Comparison of ENCODE assay signal across 9 cellular contexts in genomic region chr5:138468133-138468965, GRCh38. TPM values are rescaled to one million over a fixed set of nuclear protein-coding genes. Genes with fewer than 3 reads are reported as not detected.
A peak's percentile ranks its signal among the peaks of the same experiment; 100 is the strongest.
DNase-seq lines count a peak whose midpoint lies in the region; ATAC-seq and TF ChIP-seq lines count a peak whose summit lies in the region.
"Had no signal": no experiment of that assay in that cellular context is flagged by ENCODE, and none has a peak within 500 bp of the region (broad histone marks: within the 10 kb centered on the region; RNA-seq: fewer than 3 reads in every experiment).

No MANE protein-coding gene starts in this region.

- CTCF ChIA-PET in CD4-positive, alpha-beta memory T cell (lab: Charles Lee; ENCODE audit: partially characterized antibody): interaction anchor here (0.8 to 0.9 kb wide), 2 partner anchors 18 to 32 kb away, joined by 4 to 5 read pairs; no protein-coding TSS in a partner anchor

- no peak overlapping the region for H3K27ac ChIP-seq in CD4-positive, alpha-beta memory T cell (ENCODE audit: low read depth, low read length)

- peak overlapping the region in 3 of 7 donors; percentile 27 to 89 (median 75) for H3K27ac Mint-ChIP-seq in CD4-positive, alpha-beta memory T cell
- H3K27ac Mint-ChIP-seq in central memory CD8-positive, alpha-beta T cell (ENCODE audit: low read depth): no peak overlapping the region
- peak overlapping the region; percentile 78 for H3K27ac Mint-ChIP-seq in neural crest cell (ENCODE audit: unreplicated experiment)

- ATAC-seq in central memory CD8-positive, alpha-beta T cell (replicated peaks; ENCODE audit: extremely low read depth, poor library complexity, severe bottlenecking): no peak
- ATAC-seq in HG03045 (IDR thresholded peaks at IDR 0.05; ENCODE audit: unreplicated experiment): no peak

- H3K9me3 ChIP-seq in CD4-positive, alpha-beta memory T cell (ENCODE audit: control insufficient read depth in 1 of 2, low read length in 2 of 2): no peaks in the 10 kb centered on the region

- intact Hi-C loops in CD4-positive, alpha-beta memory T cell (cut with micrococcal nuclease): no loop called here
- intact Hi-C loops in posterior vena cava (cut with DNase I): no loop called here

- peak overlapping the region; percentile 4 to 92 (median 42) for H3K4me3 Mint-ChIP-seq in CD4-positive, alpha-beta memory T cell
- H3K4me3 Mint-ChIP-seq in central memory CD8-positive, alpha-beta T cell: peak overlapping the region; percentile 83
- peak overlapping the region; percentile 90 for H3K4me3 Mint-ChIP-seq in neural crest cell

- H3K36me3 ChIP-seq in CD4-positive, alpha-beta memory T cell (ENCODE audit: insufficient read depth, low read length): no peaks in the 10 kb centered on the region

- peaks cover 3 to 10% of the 10 kb centered on the region in 2 donors for H3K36me3 Mint-ChIP-seq in CD4-positive, alpha-beta memory T cell
- peaks cover 15% of the 10 kb centered on the region for H3K36me3 Mint-ChIP-seq in central memory CD8-positive, alpha-beta T cell (ENCODE audit: insufficient read depth)
- peaks cover 20% of the 10 kb centered on the region for H3K36me3 Mint-ChIP-seq in neural crest cell (ENCODE audit: low read depth)

- H3K4me1 ChIP-seq in CD4-positive, alpha-beta memory T cell (ENCODE audit: insufficient read depth, low read length): peaks cover 27% of the 10 kb centered on the region

- DNase-seq in CD4-positive, alpha-beta memory T cell: no peak
- peak; percentile 67 for DNase-seq in MV-4-11 (lab: John Stamatoyannopoulos, UW)
- no peak for DNase-seq in central memory CD8-positive, alpha-beta T cell (ENCODE audit: low spot score in 2 of 2)
- DNase-seq in neural crest cell (ENCODE audit: low read depth, low spot score): no peak
- no peak for DNase-seq in posterior vena cava (ENCODE audit: low spot score)
- no peak for DNase-seq in HuH-7.5 (ENCODE audit: low spot score)
- no peak for DNase-seq in cerebellar nuclear complex (lab: John Stamatoyannopoulos, UW)

- peaks cover 0 to 4% (median 0%) of the 10 kb centered on the region in 8 donors for H3K9me3 Mint-ChIP-seq in CD4-positive, alpha-beta memory T cell
- H3K9me3 Mint-ChIP-seq in central memory CD8-positive, alpha-beta T cell: no peaks in the 10 kb centered on the region
- no peaks in the 10 kb centered on the region for H3K9me3 Mint-ChIP-seq in neural crest cell

- peaks cover 13 to 34% (median 23%) of the 10 kb centered on the region in 4 donors for H3K4me1 Mint-ChIP-seq in CD4-positive, alpha-beta memory T cell
- H3K4me1 Mint-ChIP-seq in central memory CD8-positive, alpha-beta T cell: peaks cover 23% of the 10 kb centered on the region
- H3K4me1 Mint-ChIP-seq in neural crest cell: peaks cover 31% of the 10 kb centered on the region

- H3K27me3 Mint-ChIP-seq in CD4-positive, alpha-beta memory T cell: no peaks in the 10 kb centered on the region
- no peaks in the 10 kb centered on the region for H3K27me3 Mint-ChIP-seq in central memory CD8-positive, alpha-beta T cell
- H3K27me3 Mint-ChIP-seq in neural crest cell (ENCODE audit: low read depth): peaks cover 14% of the 10 kb centered on the region

- no peak overlapping the region for H3K4me3 ChIP-seq in CD4-positive, alpha-beta memory T cell (ENCODE audit: low read length in 2 of 2)

- no peak for TF ChIP-seq CTCF in neural crest cell (conservative IDR thresholded peaks at IDR 0.05)

- H3K27me3 ChIP-seq in CD4-positive, alpha-beta memory T cell (ENCODE audit: insufficient read depth, low read length): no peaks in the 10 kb centered on the region

- POLR2A ChIA-PET in CD4-positive, alpha-beta memory T cell (lab: Charles Lee; ENCODE audit: partially characterized antibody): interaction anchor here (1.0 kb wide), 1 partner anchor 25 kb away, joined by 3 read pairs; no protein-coding TSS in a partner anchor

RNA-seq across cellular contexts. Expression of gene EGR1, which starts 3.1 kb away (rescaled TPM):
- total RNA-seq in CD4-positive, alpha-beta memory T cell: 1 to 10 TPM; 1.1 TPM
- 1 to 10 TPM in 1 of 2 donors, not detected in 1; 1.4 TPM for polyA plus RNA-seq in CD4-positive, alpha-beta memory T cell
- total RNA-seq in neural crest cell: 21.5 and 26.5 TPM in 2 replicates
- total RNA-seq in posterior vena cava: 100 to 1,000 TPM; 115 to 412 TPM

RNA-seq across cellular contexts. Expression of gene REEP2, which starts 29.5 kb away (rescaled TPM):
- total RNA-seq in CD4-positive, alpha-beta memory T cell: not detected
- under 1 TPM in 1 of 2 donors, not detected in 1; 0.57 TPM for polyA plus RNA-seq in CD4-positive, alpha-beta memory T cell
- total RNA-seq in neural crest cell (55.1 and 59.2 TPM in 2 replicates), posterior vena cava (10 to 100 TPM; 12.5 to 13.0 TPM)
- total RNA-seq: mononuclear cell had no signal

Comparison
In these comparisons a context has a peak if more than half of its experiments do, and no peak if none do; other contexts are left out.
1. RNA of gene EGR1, which starts 3.1 kb away (total RNA-seq): 115 to 412 TPM in posterior vena cava and 21.5 to 26.5 TPM in neural crest cell; 1.1 TPM in CD4-positive, alpha-beta memory T cell; every median in the first group is over 10 times any median in the second.
2. RNA of gene REEP2, which starts 29.5 kb away (total RNA-seq): 55.1 to 59.2 TPM in neural crest cell and 12.5 to 13.0 TPM in posterior vena cava; not detected in CD4-positive, alpha-beta memory T cell; every median in the first group is over 10 times any median in the second.
3. Peak in every context shown above with its lines, with median percentiles within 50 percentile points of each other: H3K4me3 Mint-ChIP-seq.